ENCODE assay signal across 19 cellular contexts in genomic region chr6:10507715-10508114, GRCh38. TPM values are rescaled to one million over a fixed set of nuclear protein-coding genes. Genes with fewer than 3 reads are reported as not detected.
DNase-seq lines count a peak whose midpoint lies in the region; ATAC-seq and TF ChIP-seq lines count a peak whose summit lies in the region.
"Had no signal": no experiment of that assay in that cellular context is flagged by ENCODE, and none has a peak within 500 bp of the region (broad histone marks: within the 10 kb centered on the region; RNA-seq: fewer than 3 reads in every experiment).

No MANE protein-coding gene starts in this region.

- peaks cover 6% of the 10 kb centered on the region for H3K4me1 ChIP-seq in CD8-positive, alpha-beta memory T cell (ENCODE audit: insufficient read depth, low read length)
- H3K4me1 ChIP-seq in Karpas-422 (ENCODE audit: low read length) (peaks cover 17% of the 10 kb centered on the region), stomach (peaks cover 5 to 41% (median 19%) of the 10 kb centered on the region in 4 donors)
- H3K4me1 ChIP-seq: BE2C, BLaER1 had no signal

- 78 to 89% (median 85%) methylated on average over 5 of the region's 5 CpGs for WGBS in stomach, 5 donors

- intact Hi-C loops in stomach (cut with DNase I; ENCODE audit: low total_unique reads) (loop anchor here (10.0 kb wide), 1 partner anchor 187 kb away; the partner anchor contains the start of genes C6orf52 and PAK1IP1), dorsolateral prefrontal cortex (cut with DNase I) (no loop called here)

- H3K9me3 ChIP-seq in CD8-positive, alpha-beta memory T cell (ENCODE audit: low read length) = no peaks in the 10 kb centered on the region
- H3K9me3 ChIP-seq in Karpas-422 (ENCODE audit: low read length) (no peaks in the 10 kb centered on the region), stomach (no peaks in the 10 kb centered on the region)
- H3K9me3 ChIP-seq: BE2C, BLaER1, Caco-2 had no signal

- no peaks in the 10 kb centered on the region for H3K27me3 ChIP-seq in CD8-positive, alpha-beta memory T cell (ENCODE audit: insufficient read depth, low read length, poor library complexity, severe bottlenecking)
- H3K27me3 ChIP-seq in Karpas-422 (ENCODE audit: low read length) (no peaks in the 10 kb centered on the region; the same call in 1 of the 2 replicates), stomach (no peaks in the 10 kb centered on the region), dorsolateral prefrontal cortex (peaks cover 0 to 20% (median 0%) of the 10 kb centered on the region in 45 donors)
- H3K27me3 ChIP-seq: BE2C, BLaER1 had no signal

- no peaks in the 10 kb centered on the region for H3K36me3 ChIP-seq in CD8-positive, alpha-beta memory T cell (ENCODE audit: insufficient read depth, low read length)
- H3K36me3 ChIP-seq in Karpas-422 (ENCODE audit: insufficient read depth, low read length) (no peaks in the 10 kb centered on the region), stomach (no peaks in the 10 kb centered on the region)
- H3K36me3 ChIP-seq: BE2C, BLaER1 had no signal

- no peak for TF ChIP-seq POLR2A in stomach (IDR thresholded peaks at IDR 0.05)

- ATAC-seq in effector memory CD8-positive, alpha-beta T cell (replicated peaks) = peak; percentile 67

- H2AFZ ChIP-seq in Karpas-422 (ENCODE audit: low read length) = no peak overlapping the region

- TF ChIP-seq EP300 in stomach (IDR thresholded peaks at IDR 0.05) = no peak

- H3K9me2 ChIP-seq in Karpas-422 (replicated peaks; ENCODE audit: insufficient read depth, low read length) = no peaks in the 10 kb centered on the region

- H3K79me2 ChIP-seq in Karpas-422 (ENCODE audit: low read length) = no peaks in the 10 kb centered on the region

- H3K27ac Mint-ChIP-seq in CD8-positive, alpha-beta memory T cell = peak overlapping the region in 7 of 8 donors; percentile 3 to 54 (median 15)
- peak overlapping the region; percentile 62 to 89 for H3K27ac Mint-ChIP-seq in effector memory CD8-positive, alpha-beta T cell
- no peak overlapping the region for H3K27ac Mint-ChIP-seq in activated T-cell treated with anti-CD3 and anti-CD28 coated beads, Interleukin-2, amount 50 U/mL, for 24 hours
- H3K27ac Mint-ChIP-seq: CD14-positive monocyte; CD4-positive, alpha-beta memory T cell; CD4-positive, CD25-positive, alpha-beta regulatory T cell had no signal

- CTCF ChIA-PET in CD8-positive, alpha-beta memory T cell (lab: Charles Lee) = no interaction called here

- peaks cover 11 to 20% (median 16%) of the 10 kb centered on the region in 3 donors for H3K4me1 Mint-ChIP-seq in CD8-positive, alpha-beta memory T cell
- H3K4me1 Mint-ChIP-seq in effector memory CD8-positive, alpha-beta T cell (ENCODE audit: low read depth in 2 of 2) = peaks cover 8 to 15% of the 10 kb centered on the region in 2 donors
- H3K4me1 Mint-ChIP-seq in activated T-cell treated with anti-CD3 and anti-CD28 coated beads, Interleukin-2, amount 50 U/mL, for 24 hours (ENCODE audit: low read depth) = peaks cover 7% of the 10 kb centered on the region

- H3K4me3 ChIP-seq in CD8-positive, alpha-beta memory T cell (ENCODE audit: low read length) = no peak overlapping the region
- H3K4me3 ChIP-seq in Karpas-422 (ENCODE audit: low read length) (no peak overlapping the region), stomach (no peak overlapping the region), dorsolateral prefrontal cortex (no peak overlapping the region)
- H3K4me3 ChIP-seq: BLaER1 had no signal

- no peaks in the 10 kb centered on the region for H3K36me3 Mint-ChIP-seq in CD8-positive, alpha-beta memory T cell
- no peaks in the 10 kb centered on the region for H3K36me3 Mint-ChIP-seq in effector memory CD8-positive, alpha-beta T cell (ENCODE audit: insufficient read depth)
- H3K36me3 Mint-ChIP-seq in activated T-cell treated with anti-CD3 and anti-CD28 coated beads, Interleukin-2, amount 50 U/mL, for 24 hours (ENCODE audit: low read depth) = no peaks in the 10 kb centered on the region
- H3K36me3 Mint-ChIP-seq: CD14-positive monocyte; CD4-positive, alpha-beta memory T cell; CD4-positive, CD25-positive, alpha-beta regulatory T cell had no signal

- H3K27me3 Mint-ChIP-seq in CD8-positive, alpha-beta memory T cell = peaks cover 3 to 4% of the 10 kb centered on the region in 2 donors
- H3K27me3 Mint-ChIP-seq in effector memory CD8-positive, alpha-beta T cell = peaks cover 0 to 27% of the 10 kb centered on the region in 2 donors
- H3K27me3 Mint-ChIP-seq in activated T-cell treated with anti-CD3 and anti-CD28 coated beads, Interleukin-2, amount 50 U/mL, for 24 hours = peaks cover 11% of the 10 kb centered on the region

- no peak overlapping the region for H3K4me2 ChIP-seq in Karpas-422 (ENCODE audit: low read depth, low read length, poor library complexity, severe bottlenecking)
- H3K4me2 ChIP-seq: BLaER1 had no signal

- POLR2A ChIA-PET in CD8-positive, alpha-beta memory T cell (lab: Charles Lee) = no interaction called here

- H3K9ac ChIP-seq in Karpas-422 (ENCODE audit: low read length) = no peak overlapping the region
- H3K9ac ChIP-seq: BLaER1 had no signal

- H4K20me1 ChIP-seq in Karpas-422 (ENCODE audit: insufficient read depth, low read depth, low read length) = no peaks in the 10 kb centered on the region
- H4K20me1 ChIP-seq: BLaER1 had no signal

- no peaks in the 10 kb centered on the region for H3K9me3 Mint-ChIP-seq in CD8-positive, alpha-beta memory T cell
- no peaks in the 10 kb centered on the region for H3K9me3 Mint-ChIP-seq in effector memory CD8-positive, alpha-beta T cell
- no peaks in the 10 kb centered on the region for H3K9me3 Mint-ChIP-seq in activated T-cell treated with anti-CD3 and anti-CD28 coated beads, Interleukin-2, amount 50 U/mL, for 24 hours
- H3K9me3 Mint-ChIP-seq: CD4-positive, alpha-beta memory T cell; CD4-positive, CD25-positive, alpha-beta regulatory T cell had no signal

- no peak for TF ChIP-seq CTCF in stomach (IDR thresholded peaks at IDR 0.05)
- TF ChIP-seq CTCF in dorsolateral prefrontal cortex (IDR thresholded peaks at IDR 0.05 in 54 of 56, conservative IDR thresholded peaks at IDR 0.05 in 2 of 56; ENCODE audit: low read depth in 1 of 56, partially characterized antibody in 56 of 56) = no peak

- DNase-seq in CD8-positive, alpha-beta memory T cell = no peak
- DNase-seq in Karpas-422 (peak; percentile 22), stomach (no peak), NCI-H2107 (lab: John Stamatoyannopoulos, UW) (no peak), dorsolateral prefrontal cortex (no peak)
- no peak for DNase-seq in effector memory CD8-positive, alpha-beta T cell
- no peak for DNase-seq in activated T-cell treated with anti-CD3 and anti-CD28 coated beads, Interleukin-2, amount 50 U/mL, for 24 hours
- DNase-seq: 8988T; ACHN; BE2C; C1 segment of cervical spinal cord; Caco-2; Calu3; CD4-positive, alpha-beta memory T cell; CD4-positive, CD25-positive, alpha-beta regulatory T cell; DMS79 treated with DMSO at 0.1 percent for 48 hours; GF-D8 had no signal

- no peak overlapping the region for H3K27ac ChIP-seq in CD8-positive, alpha-beta memory T cell (ENCODE audit: low read depth, low read length)
- H3K27ac ChIP-seq in Karpas-422 (ENCODE audit: low read length) = no peak overlapping the region
- H3K27ac ChIP-seq in stomach = peak overlapping the region; percentile 20 to 67 (median 60)
- no peak overlapping the region for H3K27ac ChIP-seq in dorsolateral prefrontal cortex
- H3K27ac ChIP-seq: BLaER1 had no signal

- peak overlapping the region in 2 of 7 donors; percentile 4 to 28 for H3K4me3 Mint-ChIP-seq in CD8-positive, alpha-beta memory T cell
- H3K4me3 Mint-ChIP-seq in effector memory CD8-positive, alpha-beta T cell = peak overlapping the region in 1 of 2 donors; percentile 44
- H3K4me3 Mint-ChIP-seq in activated T-cell treated with anti-CD3 and anti-CD28 coated beads, Interleukin-2, amount 50 U/mL, for 24 hours = no peak overlapping the region
- H3K4me3 Mint-ChIP-seq: CD14-positive monocyte; CD4-positive, alpha-beta memory T cell; CD4-positive, CD25-positive, alpha-beta regulatory T cell had no signal

RNA-seq across cellular contexts. Expression of gene GCNT2, which starts 13.4 kb away (rescaled TPM):
- 1 to 10 TPM; 1.3 to 1.4 TPM for total RNA-seq in CD8-positive, alpha-beta memory T cell
- 1.4 TPM for polyA plus RNA-seq in CD8-positive, alpha-beta memory T cell
- 15.1 and 21.3 TPM in 2 replicates for total RNA-seq in Karpas-422 (2014; rRNA removed; shearing (Covaris generic); ENCODE audit: low replicate concordance)
- total RNA-seq in stomach (100 to 1,000 TPM in 1 of 5 donors, 10 to 100 TPM in 4; 22.0 to 132 (median 50.0) TPM), dorsolateral prefrontal cortex (1 to 10 TPM; 1.4 to 8.0 (median 3.3) TPM)
- polyA plus RNA-seq in stomach = 10 to 100 TPM in 1 of 3 donors, 1 to 10 TPM in 2; 4.5 to 11.6 (median 7.3) TPM

Comparison
In these comparisons a context has a peak if more than half of its experiments do, and no peak if none do; other contexts are left out.
1. H3K27ac ChIP-seq: peak in stomach (5 of 5); none in CD8-positive, alpha-beta memory T cell (single experiment), Karpas-422 (single experiment) and dorsolateral prefrontal cortex (0 of 59).